Comparison of ENCODE assay signal across 13 cellular contexts in genomic region chr19:29084266-29084665, GRCh38.
A peak's percentile ranks its signal among the peaks of the same experiment; 100 is the strongest.
DNase-seq lines count a peak whose midpoint lies in the region; ATAC-seq, FAIRE-seq and TF ChIP-seq lines count a peak whose summit lies in the region.
"Had no signal": no experiment of that assay in that cellular context is flagged by ENCODE, and none has a peak within 500 bp of the region (broad histone marks: within the 10 kb centered on the region; RNA-seq: fewer than 3 reads in every experiment).

No MANE protein-coding gene starts in this region.

- peaks cover 79% of the 10 kb centered on the region for H3K27me3 ChIP-seq in PC-9 (ENCODE audit: insufficient read depth, low read depth)
- H3K27me3 ChIP-seq: foreskin keratinocyte had no signal

- H3K79me2 ChIP-seq in PC-9 (ENCODE audit: low read depth): no peaks in the 10 kb centered on the region

- no peaks in the 10 kb centered on the region for H3K36me3 Mint-ChIP-seq in T-helper 17 cell (ENCODE audit: low read depth)

- peaks cover 28% of the 10 kb centered on the region for H3K27me3 Mint-ChIP-seq in T-helper 17 cell

- H3K36me3 ChIP-seq in PC-9 (ENCODE audit: low read depth) (no peaks in the 10 kb centered on the region), kidney (ENCODE audit: control insufficient read depth in 1 of 2, insufficient read depth in 2 of 2, low read length in 2 of 2) (no peaks in the 10 kb centered on the region)

- H3K9me2 ChIP-seq in PC-9 (ENCODE audit: insufficient read depth): no peaks in the 10 kb centered on the region

- POLR2A ChIA-PET in PC-9 (lab: Charles Lee; ENCODE audit: unreplicated experiment): no interaction called here

- no peak overlapping the region for H3K4me3 Mint-ChIP-seq in T-helper 17 cell

- BruUV-seq in PC-9 (replicated peaks; lab: Mats Ljungman, UMichigan): no TSS peak

- intact Hi-C loops in PC-9 (cut with micrococcal nuclease; ENCODE audit: unreplicated experiment) (no loop called here), kidney (cut with DNase I) (no loop called here)

- H3K4me2 ChIP-seq in PC-9: no peak overlapping the region

- H4K20me1 ChIP-seq in PC-9 (ENCODE audit: insufficient read depth): no peaks in the 10 kb centered on the region

- no peak overlapping the region for H3K27ac Mint-ChIP-seq in T-helper 17 cell

- no peak for DNase-seq in PC-9
- no peak for DNase-seq in kidney
- no peak for DNase-seq in pons (ENCODE audit: low spot score)
- no peak for DNase-seq in T-helper 17 cell
- DNase-seq in T1000 (lab: John Stamatoyannopoulos, UW): no peak
- DNase-seq: activated CD8-positive, alpha-beta memory T cell treated with anti-CD3 and anti-CD28 coated beads for 24 hours; caudate nucleus; foreskin keratinocyte; NCI-H748 treated with DMSO at 0.1 percent for 48 hours had no signal

- ATAC-seq in GM19395 (IDR thresholded peaks at IDR 0.05; ENCODE audit: unreplicated experiment) (no peak), T-helper 17 cell (no peak)
- ATAC-seq: foreskin keratinocyte had no signal

- FAIRE-seq in kidney (lab: Jason Lieb, UNC): no peak
- FAIRE-seq: GM12892 had no signal

- H3K4me1 Mint-ChIP-seq in T-helper 17 cell: no peaks in the 10 kb centered on the region

- no peaks in the 10 kb centered on the region for H3K4me1 ChIP-seq in PC-9 (replicated peaks; ENCODE audit: insufficient read depth)
- peaks cover 0 to 4% of the 10 kb centered on the region in 2 donors for H3K4me1 ChIP-seq in kidney (ENCODE audit: control insufficient read depth in 1 of 2, insufficient read depth in 1 of 2, low read depth in 1 of 2, low read length in 2 of 2)
- H3K4me1 ChIP-seq: foreskin keratinocyte had no signal

- H3K9me3 ChIP-seq in PC-9 (ENCODE audit: insufficient read depth, low read depth) (no peaks in the 10 kb centered on the region), kidney (ENCODE audit: control insufficient read depth in 1 of 2, low read length in 2 of 2) (no peaks in the 10 kb centered on the region), T-helper 17 cell (ENCODE audit: control insufficient read depth, low read length, poor library complexity, severe bottlenecking) (no peaks in the 10 kb centered on the region)

- H3K9ac ChIP-seq in kidney (ENCODE audit: low read length in 2 of 2): no peak overlapping the region

- no peak overlapping the region for H3K4me3 ChIP-seq in GM12875 (ENCODE audit: low read depth, low read length)
- no peak overlapping the region for H3K4me3 ChIP-seq in PC-9
- no peak overlapping the region for H3K4me3 ChIP-seq in kidney (ENCODE audit: low read length in 2 of 2)

- CTCF ChIA-PET in PC-9 (lab: Charles Lee): no interaction called here

- TF ChIP-seq CTCF in C4-2B (conservative IDR thresholded peaks at IDR 0.05): peak; percentile 72
- TF ChIP-seq CTCF in GM12875 (IDR thresholded peaks at IDR 0.05; ENCODE audit: borderline replicate concordance, insufficient read depth, low read depth, low read length): 0 out of 2 replicates have a peak, but pooled peaks have one; percentile 15
- TF ChIP-seq CTCF in PC-9 (conservative IDR thresholded peaks at IDR 0.05): peak; percentile 60
- TF ChIP-seq CTCF in kidney (IDR thresholded peaks at IDR 0.05; ENCODE audit: borderline replicate concordance, extremely low read depth, insufficient read depth): peak; percentile 34

- no peak overlapping the region for H2AFZ ChIP-seq in PC-9

- H3K27ac ChIP-seq in C4-2B: no peak overlapping the region
- H3K27ac ChIP-seq in PC-9: no peak overlapping the region
- no peak overlapping the region for H3K27ac ChIP-seq in kidney (ENCODE audit: low read depth in 2 of 2, low read length in 2 of 2)
- H3K27ac ChIP-seq: foreskin keratinocyte had no signal

- no peaks in the 10 kb centered on the region for H3F3A ChIP-seq in PC-9 (ENCODE audit: insufficient read depth, low read depth)

Comparison
In these comparisons a context has a peak if more than half of its experiments do, and no peak if none do; other contexts are left out.
1. CTCF ChIP-seq: peak in every context shown above with its lines; median percentile 72 in C4-2B; 60 in PC-9; 34 in kidney; 15 in GM12875.